ENCODE assay signal across 8 cellular contexts in the genomic region with DNA sequence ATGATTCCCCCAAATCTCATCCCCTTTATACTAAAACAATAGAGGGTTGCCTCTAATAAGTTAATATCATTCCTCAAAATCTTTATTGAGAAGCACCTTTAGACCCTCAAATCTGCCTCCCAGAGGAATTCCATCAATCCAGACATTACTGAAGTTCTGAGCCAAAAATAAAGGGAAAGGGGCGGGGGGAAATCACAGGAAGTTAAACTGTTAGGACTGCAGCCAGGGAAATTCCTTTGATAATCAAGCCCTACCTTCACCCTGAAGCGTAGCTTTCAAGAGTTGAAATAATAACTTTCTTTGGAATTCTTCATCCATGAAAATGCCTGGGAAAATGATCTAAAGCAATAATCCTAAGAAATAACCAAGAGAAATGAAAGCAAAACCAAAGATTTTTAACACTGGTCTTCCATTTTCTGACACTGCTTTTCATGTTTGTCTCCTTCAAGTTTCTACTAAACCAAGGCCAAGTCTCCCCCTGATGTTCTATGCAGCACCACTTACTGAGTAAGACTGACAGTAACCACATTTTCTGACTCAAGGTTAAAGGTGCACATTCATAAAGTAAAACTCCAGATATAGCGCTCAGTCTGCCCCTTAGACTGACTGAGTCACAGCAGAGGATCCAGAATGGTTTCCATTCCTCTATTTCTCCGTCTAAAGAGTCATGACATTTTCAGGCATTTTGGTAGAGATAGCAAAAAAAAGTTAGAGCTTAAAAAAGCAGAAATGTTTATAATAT.
DNase-seq lines count a peak whose midpoint lies in the region; ATAC-seq and TF ChIP-seq lines count a peak whose summit lies in the region.

No MANE protein-coding gene starts in this region.

- no peaks in the 10 kb centered on the region for H3F3A ChIP-seq in PC-3 (ENCODE audit: low read length, unreplicated experiment)

- H3K4me2 ChIP-seq in PC-3 (ENCODE audit: low read length) = peak overlapping the region; percentile 58

- TF ChIP-seq EP300 in gastroesophageal sphincter (IDR thresholded peaks at IDR 0.05) = no peak

- H3K4me1 Mint-ChIP-seq in stimulated activated effector memory CD8-positive, alpha-beta T cell treated with anti-CD3 and anti-CD28 coated beads, Interleukin-12 subunit alpha, Interleukin-12 subunit beta, amount 100 ng/mL, for 72 hours = no peaks in the 10 kb centered on the region
- no peaks in the 10 kb centered on the region for H3K4me1 Mint-ChIP-seq in CD8-positive, alpha-beta T cell (ENCODE audit: low read depth)

- TF ChIP-seq POLR2A in gastroesophageal sphincter (IDR thresholded peaks at IDR 0.05) = no peak

- no peaks in the 10 kb centered on the region for H3K79me2 ChIP-seq in PC-3 (ENCODE audit: low read length)

- intact Hi-C loops in PC-3 (cut with micrococcal nuclease) = no loop called here
- intact Hi-C loops in CD8-positive, alpha-beta T cell (cut with DNase I, micrococcal nuclease) = no loop called here

- CTCF ChIA-PET in PC-3 (lab: Charles Lee) = no interaction called here
- CTCF ChIA-PET in CD8-positive, alpha-beta T cell (lab: Charles Lee) = no interaction called here

- no peaks in the 10 kb centered on the region for H3K36me3 Mint-ChIP-seq in stimulated activated effector memory CD8-positive, alpha-beta T cell treated with anti-CD3 and anti-CD28 coated beads, Interleukin-12 subunit alpha, Interleukin-12 subunit beta, amount 100 ng/mL, for 72 hours
- H3K36me3 Mint-ChIP-seq in CD8-positive, alpha-beta T cell = no peaks in the 10 kb centered on the region

- H4K20me1 ChIP-seq in PC-3 (ENCODE audit: low read length) = no peaks in the 10 kb centered on the region

- H3K4me1 ChIP-seq in PC-3 (ENCODE audit: insufficient read depth, low read length) = peaks cover 21% of the 10 kb centered on the region
- H3K4me1 ChIP-seq in gastroesophageal sphincter = peaks cover 0 to 33% (median 0%) of the 10 kb centered on the region in 3 donors
- no peaks in the 10 kb centered on the region for H3K4me1 ChIP-seq in CD8-positive, alpha-beta T cell (ENCODE audit: insufficient read depth, low read length)

- peak overlapping the region; percentile 32; the same call in 1 of the 2 replicates for H2AFZ ChIP-seq in PC-3 (ENCODE audit: low read length)

- no peaks in the 10 kb centered on the region for H3K9me3 ChIP-seq in PC-3 (ENCODE audit: low read length)
- no peaks in the 10 kb centered on the region for H3K9me3 ChIP-seq in gastroesophageal sphincter
- no peaks in the 10 kb centered on the region for H3K9me3 ChIP-seq in CD8-positive, alpha-beta T cell (ENCODE audit: low read length)

- TF ChIP-seq CTCF in PC-3 (conservative IDR thresholded peaks at IDR 0.05; ENCODE audit: low read depth, low read length) (no peak), gastroesophageal sphincter (IDR thresholded peaks at IDR 0.05) (no peak)
- no peak for TF ChIP-seq CTCF in CD8-positive, alpha-beta T cell (IDR thresholded peaks at IDR 0.05)

- WGBS in gastroesophageal sphincter (ENCODE audit: low coverage in 1 of 2), 2 donors = 28 to 39% methylated on average over 3 to 4 of the region's 4 CpGs

- no peaks in the 10 kb centered on the region for H3K9me2 ChIP-seq in PC-3 (replicated peaks; ENCODE audit: low read length)

- H3K27me3 ChIP-seq in PC-3 (ENCODE audit: low read length) (no peaks in the 10 kb centered on the region), gastroesophageal sphincter (no peaks in the 10 kb centered on the region)
- H3K27me3 ChIP-seq in CD8-positive, alpha-beta T cell (ENCODE audit: insufficient read depth, low read length) = no peaks in the 10 kb centered on the region

- H3K4me3 ChIP-seq in PC-3 (ENCODE audit: low read length) (peak overlapping the region; percentile 6; the same call in 1 of the 2 replicates), gastroesophageal sphincter (peak overlapping the region; percentile 31 to 32)
- no peak overlapping the region for H3K4me3 ChIP-seq in CD8-positive, alpha-beta T cell (ENCODE audit: low read depth, low read length)

- DNase-seq in PC-3 = peak; percentile 72
- no peak for DNase-seq in stimulated activated effector memory CD8-positive, alpha-beta T cell treated with anti-CD3 and anti-CD28 coated beads, Interleukin-12 subunit alpha, Interleukin-12 subunit beta, amount 100 ng/mL, for 72 hours (ENCODE audit: low spot score in 2 of 2)
- DNase-seq in CD8-positive, alpha-beta T cell = no peak
- DNase-seq in retina = no peak
- no peak for DNase-seq in Kasumi-1 (lab: John Stamatoyannopoulos, UW)

- H3K9me3 Mint-ChIP-seq in stimulated activated effector memory CD8-positive, alpha-beta T cell treated with anti-CD3 and anti-CD28 coated beads, Interleukin-12 subunit alpha, Interleukin-12 subunit beta, amount 100 ng/mL, for 72 hours = no peaks in the 10 kb centered on the region
- H3K9me3 Mint-ChIP-seq in CD8-positive, alpha-beta T cell = no peaks in the 10 kb centered on the region

- H3K27me3 Mint-ChIP-seq in CD8-positive, alpha-beta T cell (ENCODE audit: low read depth) = no peaks in the 10 kb centered on the region

- BruUV-seq in PC-3 (replicated peaks; lab: Mats Ljungman, UMichigan) = no TSS peak

- peak; percentile 86 for ATAC-seq in GM18867 (IDR thresholded peaks at IDR 0.05; ENCODE audit: unreplicated experiment)
- peak; percentile 86 for ATAC-seq in HG02763 (IDR thresholded peaks at IDR 0.05; ENCODE audit: unreplicated experiment)
- peak; percentile 81 for ATAC-seq in PC-3
- ATAC-seq in gastroesophageal sphincter = no peak
- peak; percentile 84 for ATAC-seq in stimulated activated effector memory CD8-positive, alpha-beta T cell treated with anti-CD3 and anti-CD28 coated beads, Interleukin-12 subunit alpha, Interleukin-12 subunit beta, amount 100 ng/mL, for 72 hours
- no peak for ATAC-seq in CD8-positive, alpha-beta T cell

- H3K27ac Mint-ChIP-seq in stimulated activated effector memory CD8-positive, alpha-beta T cell treated with anti-CD3 and anti-CD28 coated beads, Interleukin-12 subunit alpha, Interleukin-12 subunit beta, amount 100 ng/mL, for 72 hours = no peak overlapping the region
- no peak overlapping the region for H3K27ac Mint-ChIP-seq in CD8-positive, alpha-beta T cell

- H3K36me3 ChIP-seq in PC-3 (ENCODE audit: low read depth, low read length) = no peaks in the 10 kb centered on the region
- no peaks in the 10 kb centered on the region for H3K36me3 ChIP-seq in gastroesophageal sphincter
- H3K36me3 ChIP-seq in CD8-positive, alpha-beta T cell (ENCODE audit: insufficient read depth, low read length) = no peaks in the 10 kb centered on the region

- H3K27ac ChIP-seq in PC-3 (ENCODE audit: low read length) (peak overlapping the region; percentile 84), gastroesophageal sphincter (peak overlapping the region; percentile 67 to 74 (median 67))
- no peak overlapping the region for H3K27ac ChIP-seq in CD8-positive, alpha-beta T cell (ENCODE audit: low read depth, low read length)

- peak overlapping the region; percentile 64 for H3K9ac ChIP-seq in PC-3 (ENCODE audit: low read length)

- H3K4me3 Mint-ChIP-seq in stimulated activated effector memory CD8-positive, alpha-beta T cell treated with anti-CD3 and anti-CD28 coated beads, Interleukin-12 subunit alpha, Interleukin-12 subunit beta, amount 100 ng/mL, for 72 hours = no peak overlapping the region
- H3K4me3 Mint-ChIP-seq in CD8-positive, alpha-beta T cell = no peak overlapping the region

- POLR2A ChIA-PET in PC-3 (lab: Charles Lee; ENCODE audit: unreplicated experiment) = interaction anchor here (0.7 kb wide), 1 partner anchor 80 kb away, joined by 3 read pairs; no protein-coding TSS in a partner anchor
- POLR2A ChIA-PET in CD8-positive, alpha-beta T cell (lab: Charles Lee) = no interaction called here

Comparison
In these comparisons a context has a peak if more than half of its experiments do, and no peak if none do; other contexts are left out.
1. ATAC-seq: peak in GM18867 (single experiment), HG02763 (single experiment), PC-3 (single experiment) and stimulated activated effector memory CD8-positive, alpha-beta T cell treated with anti-CD3 and anti-CD28 coated beads, Interleukin-12 subunit alpha, Interleukin-12 subunit beta, amount 100 ng/mL, for 72 hours (single experiment); none in gastroesophageal sphincter (single experiment) and CD8-positive, alpha-beta T cell (single experiment).